ENCODE assay signal across 8 cellular contexts in genomic region chr5:154405078-154405792, GRCh38. TPM values are rescaled to one million over a fixed set of nuclear protein-coding genes. Genes with fewer than 3 reads are reported as not detected.
DNase-seq lines count a peak whose midpoint lies in the region; ATAC-seq and TF ChIP-seq lines count a peak whose summit lies in the region.

No MANE protein-coding gene starts in this region.

- POLR2A ChIA-PET in activated CD4-positive, alpha-beta T cell treated with anti-CD3 and anti-CD28 coated beads for 36 hours (lab: Charles Lee), result interaction anchor here (0.6 to 1.4 kb wide), 2 partner anchors 213 to 333 kb away, joined by 4 read pairs; no protein-coding TSS in a partner anchor

- peaks cover 8% of the 10 kb centered on the region for H3K4me1 Mint-ChIP-seq in activated CD4-positive, alpha-beta T cell treated with anti-CD3 and anti-CD28 coated beads for 36 hours

- ATAC-seq in GM18873 (IDR thresholded peaks at IDR 0.05; ENCODE audit: low FRiP score, unreplicated experiment) (peak; percentile 86), HG03135 (IDR thresholded peaks at IDR 0.05; ENCODE audit: unreplicated experiment) (peak; percentile 95), left lung (peak; percentile 99)
- peak; percentile 100 for ATAC-seq in activated CD4-positive, alpha-beta T cell treated with anti-CD3 and anti-CD28 coated beads for 36 hours

- peaks cover 0 to 12% of the 10 kb centered on the region in 2 donors for H3K4me1 ChIP-seq in left lung

- TF ChIP-seq CTCF in AG09319 (IDR thresholded peaks at IDR 0.05; ENCODE audit: low read depth, low read length), result peak; percentile 89
- peak; percentile 90 for TF ChIP-seq CTCF in choroid plexus epithelial cell (conservative IDR thresholded peaks at IDR 0.05; ENCODE audit: low read depth, low read length)
- TF ChIP-seq CTCF in left lung (IDR thresholded peaks at IDR 0.05), result peak; percentile 67 to 87

- H3K36me3 Mint-ChIP-seq in activated CD4-positive, alpha-beta T cell treated with anti-CD3 and anti-CD28 coated beads for 36 hours (ENCODE audit: low read depth), result peaks cover 3% of the 10 kb centered on the region

- peak overlapping the region; percentile 39 for H3K4me3 Mint-ChIP-seq in activated CD4-positive, alpha-beta T cell treated with anti-CD3 and anti-CD28 coated beads for 36 hours

- CTCF ChIA-PET in activated CD4-positive, alpha-beta T cell treated with anti-CD3 and anti-CD28 coated beads for 36 hours (lab: Charles Lee), result interaction anchor here (0.6 to 3.9 kb wide), 42 partner anchors 10 to 1437 kb away, joined by 3 to 55 read pairs (median 4); partner anchors contain the start of genes FAM114A2, GALNT10 and MFAP3

- H3K9me3 Mint-ChIP-seq in activated CD4-positive, alpha-beta T cell treated with anti-CD3 and anti-CD28 coated beads for 36 hours (ENCODE audit: low read depth), result no peaks in the 10 kb centered on the region

- H3K4me3 ChIP-seq in choroid plexus epithelial cell (ENCODE audit: low read depth, low read length) (peak overlapping the region; percentile 58), left lung (peak overlapping the region; percentile 9 to 12)

- H3K27ac ChIP-seq in left lung, result no peak overlapping the region

- peak overlapping the region; percentile 60 for H3K27ac Mint-ChIP-seq in activated CD4-positive, alpha-beta T cell treated with anti-CD3 and anti-CD28 coated beads for 36 hours

- H3K27me3 ChIP-seq in left lung, result no peaks in the 10 kb centered on the region

- peak; percentile 28 for DNase-seq in AG09319 (ENCODE audit: extremely low read depth, low read depth)
- DNase-seq in NCI-H226, result peak; percentile 45
- peak; percentile 89 for DNase-seq in activated CD4-positive, alpha-beta T cell treated with anti-CD3 and anti-CD28 coated beads for 36 hours
- DNase-seq in choroid plexus epithelial cell (ENCODE audit: low read depth), result peak; percentile 82
- peak; percentile 81 to 92 for DNase-seq in left lung
- DNase-seq in stimulated activated CD4-positive, alpha-beta T cell treated with anti-CD3 and anti-CD28 coated beads, Interleukin-2, amount 100 ng/mL, for 4 hours (ENCODE audit: low read depth), result peak; percentile 51

- no peaks in the 10 kb centered on the region for H3K9me3 ChIP-seq in left lung

- no peaks in the 10 kb centered on the region for H3K27me3 Mint-ChIP-seq in activated CD4-positive, alpha-beta T cell treated with anti-CD3 and anti-CD28 coated beads for 36 hours

- peaks cover 0 to 15% of the 10 kb centered on the region in 2 donors for H3K36me3 ChIP-seq in left lung

- intact Hi-C loops in activated CD4-positive, alpha-beta T cell treated with anti-CD3 and anti-CD28 coated beads for 36 hours (cut with DNase I, micrococcal nuclease), result loop anchor here (1.0 to 5.0 kb wide), 8 partner anchors 207 to 433 kb away; partner anchors contain the start of gene GALNT10 (in 1 of the 2)
- intact Hi-C loops in left lung (cut with DNase I), result loop anchor here in 1 of 2 donors (5.0 kb wide), 1 partner anchor 333 kb away; no protein-coding TSS in a partner anchor

RNA-seq across cellular contexts. Expression of gene SAP30L, which starts 40.6 kb away (rescaled TPM):
- 10 to 100 TPM; 22.1 to 24.5 TPM for total RNA-seq in activated CD4-positive, alpha-beta T cell treated with anti-CD3 and anti-CD28 coated beads for 36 hours
- total RNA-seq in left lung, result 10 to 100 TPM; 31.1 to 34.8 TPM

Comparison
In these comparisons a context has a peak if more than half of its experiments do, and no peak if none do; other contexts are left out.
1. DNase-seq: peak in every context shown above with its lines; median percentile 89 in activated CD4-positive, alpha-beta T cell treated with anti-CD3 and anti-CD28 coated beads for 36 hours; 86 in left lung; 82 in choroid plexus epithelial cell; 51 in stimulated activated CD4-positive, alpha-beta T cell treated with anti-CD3 and anti-CD28 coated beads, Interleukin-2, amount 100 ng/mL, for 4 hours; 45 in NCI-H226; 28 in AG09319.